Comparison of ENCODE assay signal across 16 cellular contexts in the genomic region with DNA sequence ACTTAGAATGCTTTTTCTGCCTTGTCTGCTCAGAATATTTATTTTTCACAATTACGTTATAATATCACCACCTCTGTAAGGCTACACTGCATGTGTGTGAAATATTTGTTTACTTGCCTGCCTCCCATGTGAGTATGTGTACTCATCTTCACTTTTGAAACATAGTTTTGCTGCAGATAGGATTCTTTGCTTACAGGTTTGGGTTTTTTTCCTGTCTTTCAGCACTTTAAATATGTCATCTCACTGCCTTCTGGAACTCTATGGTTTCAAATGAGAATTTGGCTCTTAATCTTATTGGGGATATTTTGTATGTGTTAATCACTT.
"Had no signal": no experiment of that assay in that cellular context is flagged by ENCODE, and none has a peak within 500 bp of the region (broad histone marks: within the 10 kb centered on the region; RNA-seq: fewer than 3 reads in every experiment).

No MANE protein-coding gene starts in this region.

- H3K27me3 Mint-ChIP-seq: activated B cell treated with CpG ODN at 0.5 μM for 24 hours; activated CD4-positive, alpha-beta T cell treated with anti-CD3 and anti-CD28 coated beads, Interleukin-2, amount 10 ng/mL, durations not matched to agents 7 days and 5 days; dendritic cell treated with granulocyte-macrophage colony-stimulating factor and Interleukin-4, amounts not matched to agents 40 ng/mL and 50 ng/mL, for 4 days; type B pancreatic cell had no signal

- H3K4me3 ChIP-seq: ovary had no signal

- H3K27ac ChIP-seq: foreskin keratinocyte, ovary had no signal

- H3K36me3 ChIP-seq: ovary had no signal

- H3K27ac Mint-ChIP-seq: activated B cell treated with CpG ODN at 0.5 μM for 24 hours; activated CD4-positive, alpha-beta T cell treated with anti-CD3 and anti-CD28 coated beads, Interleukin-2, amount 10 ng/mL, durations not matched to agents 7 days and 5 days; activated T-helper 1 cell treated with anti-CD3 and anti-CD28 coated beads, Interleukin-12 subunit alpha, Interleukin-12 subunit beta, Interleukin-2, Interleukin-4 antibody, amounts not matched to agents 30 ng/mL and 10 ng/mL and 1 ng/mL, durations not matched to agents 14 hours and 24 hours and 36 hours; dendritic cell treated with granulocyte-macrophage colony-stimulating factor and Interleukin-4, amounts not matched to agents 40 ng/mL and 50 ng/mL, for 4 days; type B pancreatic cell had no signal

- H3K4me3 Mint-ChIP-seq: activated B cell treated with CpG ODN at 0.5 μM for 24 hours; activated CD4-positive, alpha-beta T cell treated with anti-CD3 and anti-CD28 coated beads, Interleukin-2, amount 10 ng/mL, durations not matched to agents 7 days and 5 days; activated T-helper 1 cell treated with anti-CD3 and anti-CD28 coated beads, Interleukin-12 subunit alpha, Interleukin-12 subunit beta, Interleukin-2, Interleukin-4 antibody, amounts not matched to agents 30 ng/mL and 10 ng/mL and 1 ng/mL, durations not matched to agents 14 hours and 24 hours and 36 hours; dendritic cell treated with granulocyte-macrophage colony-stimulating factor and Interleukin-4, amounts not matched to agents 40 ng/mL and 50 ng/mL, for 4 days; neural crest cell; type B pancreatic cell had no signal

- H3K9me3 Mint-ChIP-seq: activated B cell treated with CpG ODN at 0.5 μM for 24 hours; activated CD4-positive, alpha-beta T cell treated with anti-CD3 and anti-CD28 coated beads, Interleukin-2, amount 10 ng/mL, durations not matched to agents 7 days and 5 days; activated T-helper 1 cell treated with anti-CD3 and anti-CD28 coated beads, Interleukin-12 subunit alpha, Interleukin-12 subunit beta, Interleukin-2, Interleukin-4 antibody, amounts not matched to agents 30 ng/mL and 10 ng/mL and 1 ng/mL, durations not matched to agents 14 hours and 24 hours and 36 hours; dendritic cell treated with granulocyte-macrophage colony-stimulating factor and Interleukin-4, amounts not matched to agents 40 ng/mL and 50 ng/mL, for 4 days; type B pancreatic cell had no signal

- H3K9me3 ChIP-seq: ovary had no signal

- ATAC-seq: foreskin keratinocyte; sciatic nerve; stimulated activated naive CD8-positive, alpha-beta T cell treated with anti-CD3 and anti-CD28 coated beads, Interleukin-15, Interleukin-2, amounts not matched to agents 100 U/mL and 50 U/mL, for 24 hours had no signal

- DNase-seq: activated B cell treated with CpG ODN at 0.5 μM for 24 hours; activated CD4-positive, alpha-beta T cell treated with anti-CD3 and anti-CD28 coated beads, Interleukin-2, amount 10 ng/mL, durations not matched to agents 7 days and 5 days; activated naive CD4-positive, alpha-beta T cell; anterior cingulate cortex; cerebellar nuclear complex; effector memory CD4-positive, alpha-beta T cell; foreskin keratinocyte; glutamatergic neuron; ovary; stimulated activated naive CD8-positive, alpha-beta T cell treated with anti-CD3 and anti-CD28 coated beads, Interleukin-15, Interleukin-2, amounts not matched to agents 100 U/mL and 50 U/mL, for 24 hours; T-helper 2 cell had no signal

- H3K27me3 ChIP-seq: foreskin keratinocyte, ovary had no signal
